Comparison of ENCODE assay signal across 8 cellular contexts in genomic region chr4:44679060-44679459, GRCh38. TPM values are rescaled to one million over a fixed set of nuclear protein-coding genes. Genes with fewer than 3 reads are reported as not detected.
DNase-seq lines count a peak whose midpoint lies in the region; ATAC-seq, FAIRE-seq and TF ChIP-seq lines count a peak whose summit lies in the region.

No MANE protein-coding gene starts in this region.

- no peak for TF ChIP-seq POLR2A in breast epithelium (IDR thresholded peaks at IDR 0.05)

- TF ChIP-seq CTCF in breast epithelium (IDR thresholded peaks at IDR 0.05) = no peak

- H3K9me3 Mint-ChIP-seq in naive B cell = no peaks in the 10 kb centered on the region

- peaks cover 0 to 3% of the 10 kb centered on the region in 2 donors for H3K36me3 Mint-ChIP-seq in naive B cell

- H3K4me1 Mint-ChIP-seq in naive B cell = peaks cover 16 to 19% (median 17%) of the 10 kb centered on the region in 3 donors

- ATAC-seq in GM18858 (IDR thresholded peaks at IDR 0.05; ENCODE audit: unreplicated experiment) (peak; percentile 5), HG03432 (IDR thresholded peaks at IDR 0.05; ENCODE audit: unreplicated experiment) (peak; percentile 2), naive B cell (ENCODE audit: low read depth in 2 of 2) (no peak), GM21390 (IDR thresholded peaks at IDR 0.05; ENCODE audit: unreplicated experiment) (no peak)

- H3K4me3 Mint-ChIP-seq in naive B cell = peak overlapping the region; percentile 92 to 100 (median 98)

- H3K27ac ChIP-seq in breast epithelium = peak overlapping the region; percentile 90 to 94

- peaks cover 0 to 4% of the 10 kb centered on the region in 2 donors for H3K4me1 ChIP-seq in breast epithelium

- peak overlapping the region; percentile 69 to 94 (median 86) for H3K4me3 ChIP-seq in breast epithelium

- peak overlapping the region; percentile 97 to 100 (median 99) for H3K27ac Mint-ChIP-seq in naive B cell

- FAIRE-seq in HTR-8/SVneo (lab: Jason Lieb, UNC) = no peak

- intact Hi-C loops in breast epithelium (cut with DNase I; ENCODE audit: low total_unique reads) = no loop called here

- H3K27me3 Mint-ChIP-seq in naive B cell = no peaks in the 10 kb centered on the region

- no peaks in the 10 kb centered on the region for H3K9me3 ChIP-seq in breast epithelium

- no peaks in the 10 kb centered on the region for H3K36me3 ChIP-seq in breast epithelium

- DNase-seq in breast epithelium (ENCODE audit: low spot score in 2 of 2) (no peak), naive B cell (peak; percentile 2), globus pallidus (ENCODE audit: low spot score) (no peak), HTR-8/SVneo (ENCODE audit: insufficient read length, low spot score) (no peak), NCI-H526 treated with DMSO at 0.1 percent for 48 hours (lab: John Stamatoyannopoulos, UW) (no peak)

- H3K27me3 ChIP-seq in breast epithelium = no peaks in the 10 kb centered on the region

RNA-seq across cellular contexts. Expression of gene GUF1, which starts 0.8 kb away (rescaled TPM):
- 10 to 100 TPM; 12.6 to 26.9 (median 19.0) TPM for total RNA-seq in breast epithelium
- 10 to 100 TPM in 5 of 6 donors, 1 to 10 TPM in 1; 6.6 to 19.6 (median 14.4) TPM for polyA plus RNA-seq in naive B cell (ENCODE audit: low read depth in 6 of 6)

RNA-seq across cellular contexts. Expression of gene YIPF7, which starts 27.6 kb away (rescaled TPM):
- total RNA-seq in breast epithelium = under 1 TPM in 1 of 3 donors, not detected in 2; 0.73 TPM
- not detected for polyA plus RNA-seq in naive B cell (ENCODE audit: low read depth in 6 of 6)

RNA-seq across cellular contexts. Expression of gene GNPDA2, which starts 47.3 kb away (rescaled TPM):
- total RNA-seq in breast epithelium = 10 to 100 TPM; 11.8 to 17.0 (median 17.0) TPM
- polyA plus RNA-seq in naive B cell (ENCODE audit: low read depth in 6 of 6) = 10 to 100 TPM; 17.8 to 39.0 (median 30.2) TPM

Comparison
In these comparisons a context has a peak if more than half of its experiments do, and no peak if none do; other contexts are left out.
1. ATAC-seq: peak in GM18858 (single experiment) and HG03432 (single experiment); none in naive B cell (0 of 2) and GM21390 (single experiment).